ENCODE assay signal across 1 cellular context in the genomic region with DNA sequence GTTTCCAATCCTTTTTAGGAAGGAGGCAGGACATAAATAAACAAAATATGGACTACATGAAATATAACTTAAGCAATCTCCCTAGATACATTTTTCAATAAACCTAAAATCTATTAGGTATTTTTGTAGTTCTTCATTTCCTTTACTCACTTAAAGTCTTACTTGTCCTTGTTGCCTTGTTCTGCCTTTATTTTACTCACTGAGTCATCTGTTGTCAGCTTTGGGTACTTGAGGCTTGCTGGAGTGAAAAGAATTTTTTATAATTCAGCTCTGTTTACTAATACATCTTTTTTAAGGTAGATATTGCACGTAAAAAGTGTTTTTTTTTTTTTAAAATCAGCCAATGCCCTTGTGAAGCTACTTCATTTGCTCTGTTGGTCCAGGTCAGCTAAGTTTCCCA.
A peak's percentile ranks its signal among the peaks of the same experiment; 100 is the strongest.
TF ChIP-seq lines count a peak whose summit lies in the region.

No MANE protein-coding gene starts in this region.

TF ChIP-seq in IMR-90, 13 proteins besides CTCF, POLR2A, EP300 and RAD21:
- TF ChIP-seq CHD1 (IDR thresholded peaks at IDR 0.05; ENCODE audit: low read depth, low read length) = no peak
- TF ChIP-seq RCOR1 (IDR thresholded peaks at IDR 0.05; ENCODE audit: insufficient replicate concordance, low read length) = no peak
- TF ChIP-seq MXI1 (IDR thresholded peaks at IDR 0.05; ENCODE audit: borderline replicate concordance, low read depth, low read length) = no peak
- peak; percentile 65 for TF ChIP-seq RFX5 (IDR thresholded peaks at IDR 0.05; ENCODE audit: low read depth, low read length)
TF ChIP-seq in IMR-90: peak in this region for 1.
